11 cellular contexts compared by ENCODE assay signal in the genomic region with DNA sequence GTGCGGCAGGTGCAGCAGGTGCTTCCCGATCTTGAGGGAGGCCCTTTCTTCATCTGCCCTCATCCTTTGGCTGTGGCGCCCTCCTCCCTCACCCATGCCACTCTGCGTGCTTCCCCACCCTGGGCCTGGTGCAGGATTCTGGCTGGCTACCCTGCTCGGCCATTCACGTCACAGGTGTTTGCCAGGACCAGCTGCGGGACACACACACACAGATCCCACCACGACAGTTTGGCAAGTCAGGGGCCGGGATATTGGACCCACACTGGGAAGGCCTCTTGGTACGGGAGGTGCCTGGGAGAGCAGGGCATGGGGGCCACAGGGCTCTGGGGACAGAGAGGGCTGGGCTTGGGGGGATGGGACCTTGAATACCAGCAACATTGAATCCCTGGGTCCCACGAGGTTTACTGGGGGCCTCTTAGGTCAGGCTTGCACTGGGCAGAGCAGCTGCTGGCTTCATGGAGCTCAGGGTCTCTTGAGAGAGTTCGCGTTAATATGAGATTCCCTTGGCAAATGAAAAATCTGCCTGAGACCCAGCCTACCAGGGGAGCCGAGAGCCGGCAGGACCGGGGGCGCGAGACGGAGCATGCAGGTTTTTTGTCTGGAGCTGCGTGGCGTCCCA. TPM values are rescaled to one million over a fixed set of nuclear protein-coding genes. Genes with fewer than 3 reads are reported as not detected.
DNase-seq lines count a peak whose midpoint lies in the region; ATAC-seq, FAIRE-seq and TF ChIP-seq lines count a peak whose summit lies in the region.
"Had no signal": no experiment of that assay in that cellular context is flagged by ENCODE, and none has a peak within 500 bp of the region (broad histone marks: within the 10 kb centered on the region; RNA-seq: fewer than 3 reads in every experiment).

No MANE protein-coding gene starts in this region.

- TF ChIP-seq CTCF in kidney (IDR thresholded peaks at IDR 0.05; ENCODE audit: borderline replicate concordance, extremely low read depth, insufficient read depth) (no peak), tibial nerve (IDR thresholded peaks at IDR 0.05) (no peak)

- no peak for ATAC-seq in activated T-cell treated with anti-CD3 and anti-CD28 coated beads, Interleukin-2, amount 50 U/mL, for 4 hours
- no peak for ATAC-seq in HG03196 (IDR thresholded peaks at IDR 0.05; ENCODE audit: unreplicated experiment)

- H3K4me3 Mint-ChIP-seq in activated T-cell treated with anti-CD3 and anti-CD28 coated beads, Interleukin-2, amount 50 U/mL, for 4 hours = peak overlapping the region; percentile 62

- H3K36me3 ChIP-seq in kidney (ENCODE audit: control insufficient read depth in 1 of 2, insufficient read depth in 2 of 2, low read length in 2 of 2) (no peaks in the 10 kb centered on the region), tibial nerve (no peaks in the 10 kb centered on the region)
- H3K36me3 ChIP-seq: pancreas had no signal

- no peak for DNase-seq in activated T-cell treated with anti-CD3 and anti-CD28 coated beads, Interleukin-2, amount 50 U/mL, for 4 hours
- DNase-seq in activated T-cell treated with anti-CD3 and anti-CD28 coated beads, Interleukin-2, amount 50 U/mL, for 1 hour = no peak
- DNase-seq in NCI-H69 (lab: John Stamatoyannopoulos, UW) (peak; percentile 32), kidney (peak; percentile 53), tibial nerve (ENCODE audit: low spot score in 2 of 2) (no peak), putamen (ENCODE audit: low spot score) (no peak), superior temporal gyrus (ENCODE audit: extremely low spot score) (no peak)

- WGBS in tibial nerve, 2 donors = 69 to 78% methylated on average over 16 to 21 of the region's 21 CpGs

- FAIRE-seq in kidney (lab: Jason Lieb, UNC) = no peak
- FAIRE-seq: HTR-8/SVneo, pancreas had no signal

- no peak for TF ChIP-seq EP300 in tibial nerve (IDR thresholded peaks at IDR 0.05)

- H3K9me3 Mint-ChIP-seq in activated T-cell treated with anti-CD3 and anti-CD28 coated beads, Interleukin-2, amount 50 U/mL, for 4 hours = peaks cover 4% of the 10 kb centered on the region

- peaks cover 92% of the 10 kb centered on the region for H3K4me1 Mint-ChIP-seq in activated T-cell treated with anti-CD3 and anti-CD28 coated beads, Interleukin-2, amount 50 U/mL, for 4 hours (ENCODE audit: low read depth)

- no peaks in the 10 kb centered on the region for H3K27me3 ChIP-seq in tibial nerve
- H3K27me3 ChIP-seq: pancreas, SJSA1 had no signal

- no peak for TF ChIP-seq POLR2A in tibial nerve (IDR thresholded peaks at IDR 0.05)

- H3K9ac ChIP-seq in kidney (ENCODE audit: low read length in 2 of 2) = no peak overlapping the region

- H3K27ac ChIP-seq in kidney (ENCODE audit: low read depth in 2 of 2, low read length in 2 of 2) (no peak overlapping the region), tibial nerve (peak overlapping the region in 3 of 4 donors; percentile 67 to 75 (median 71))
- H3K27ac ChIP-seq: SJSA1 had no signal

- H3K4me1 ChIP-seq in kidney (ENCODE audit: control insufficient read depth in 1 of 2, insufficient read depth in 1 of 2, low read depth in 1 of 2, low read length in 2 of 2) (no peaks in the 10 kb centered on the region), tibial nerve (peaks cover 0 to 45% (median 23%) of the 10 kb centered on the region in 4 donors)
- H3K4me1 ChIP-seq: pancreas, SJSA1 had no signal

- H3K9me3 ChIP-seq in kidney (ENCODE audit: control insufficient read depth in 1 of 2, low read length in 2 of 2) (no peaks in the 10 kb centered on the region), tibial nerve (peaks cover 0 to 5% (median 0%) of the 10 kb centered on the region in 4 donors)
- H3K9me3 ChIP-seq: pancreas had no signal

- intact Hi-C loops in kidney (cut with DNase I) = no loop called here

- H3K27me3 Mint-ChIP-seq in activated T-cell treated with anti-CD3 and anti-CD28 coated beads, Interleukin-2, amount 50 U/mL, for 4 hours (ENCODE audit: low read depth) = no peaks in the 10 kb centered on the region

- H3K4me3 ChIP-seq in kidney (ENCODE audit: low read length in 2 of 2) (no peak overlapping the region), tibial nerve (peak overlapping the region in 2 of 4 donors; percentile 15 to 19)
- H3K4me3 ChIP-seq: SJSA1 had no signal

- H3K36me3 Mint-ChIP-seq in activated T-cell treated with anti-CD3 and anti-CD28 coated beads, Interleukin-2, amount 50 U/mL, for 4 hours (ENCODE audit: insufficient read depth) = peaks cover 11% of the 10 kb centered on the region

RNA-seq across cellular contexts. Expression of gene ADCY7, which starts 15.1 kb away (rescaled TPM):
- 10 to 100 TPM; 61.7 to 77.6 (median 70.7) TPM for total RNA-seq in activated T-cell treated with anti-CD3 and anti-CD28 coated beads, Interleukin-2, amount 50 U/mL, for 4 hours
- total RNA-seq in kidney (40.5 TPM), tibial nerve (10 to 100 TPM; 40.4 to 50.9 (median 41.2) TPM)
- polyA plus RNA-seq in kidney (ENCODE audit: insufficient read depth, low read depth, low replicate concordance) = 0.86 TPM

Comparison
In these comparisons a context has a peak if more than half of its experiments do, and no peak if none do; other contexts are left out.
1. DNase-seq: peak in NCI-H69 (single experiment) and kidney (single experiment); none in activated T-cell treated with anti-CD3 and anti-CD28 coated beads, Interleukin-2, amount 50 U/mL, for 4 hours (single experiment), activated T-cell treated with anti-CD3 and anti-CD28 coated beads, Interleukin-2, amount 50 U/mL, for 1 hour (single experiment), tibial nerve (0 of 2), putamen (single experiment) and superior temporal gyrus (single experiment).
2. H3K27ac ChIP-seq: peak in tibial nerve (3 of 4); none in kidney (0 of 2).